In genomic region chr11:78179459-78180071, GRCh38 we compare ENCODE assay signal across 19 cellular contexts. TPM values are rescaled to one million over a fixed set of nuclear protein-coding genes. Genes with fewer than 3 reads are reported as not detected.
DNase-seq lines count a peak whose midpoint lies in the region; ATAC-seq, FAIRE-seq and TF ChIP-seq lines count a peak whose summit lies in the region.
"Had no signal": no experiment of that assay in that cellular context is flagged by ENCODE, and none has a peak within 500 bp of the region (broad histone marks: within the 10 kb centered on the region; RNA-seq: fewer than 3 reads in every experiment).

No MANE protein-coding gene starts in this region.

- H2BK5ac ChIP-seq in trophoblast cell (ENCODE audit: low read depth, low read length, poor library complexity): peak overlapping the region; percentile 18

- peaks cover 7% of the 10 kb centered on the region for H3K4me1 Mint-ChIP-seq in T-helper 2 cell treated with Interferon-gamma antibody and Interleukin-4, amounts not matched to agents 5 μg/mL and 100 μg/mL, for 36 hours (ENCODE audit: low read depth)

- H3K79me2 ChIP-seq in trophoblast cell (ENCODE audit: control insufficient read depth, insufficient read depth, low read length, poor library complexity): no peaks in the 10 kb centered on the region

- H3K4me1 ChIP-seq in trophoblast cell (ENCODE audit: control insufficient read depth in 1 of 2, insufficient read depth in 2 of 2, low read length in 2 of 2): peaks cover 5 to 16% of the 10 kb centered on the region in 2 experiments

- WGBS in trophoblast cell (ENCODE audit: extremely low coverage, insufficient coverage, insufficient read length): no CpG with 5 or more reads among the region's 7 CpGs

- H2BK120ac ChIP-seq in trophoblast cell (ENCODE audit: insufficient read depth, low read length, poor library complexity): no peak overlapping the region

- POLR2A ChIA-PET in RWPE1 (lab: Yijun Ruan, JAX; ENCODE audit: low non-redundant PET): no interaction called here

- H2AK5ac ChIP-seq in trophoblast cell (ENCODE audit: low read length): peak overlapping the region; percentile 16

- H2AFZ ChIP-seq in trophoblast cell (ENCODE audit: insufficient read depth, low read length, poor library complexity): no peak overlapping the region

- peaks cover 12 to 14% of the 10 kb centered on the region in 2 experiments for H3K36me3 ChIP-seq in trophoblast cell (ENCODE audit: control insufficient read depth in 1 of 2, insufficient read depth in 2 of 2, low read length in 2 of 2)

- no peaks in the 10 kb centered on the region for H3K27me3 ChIP-seq in trophoblast cell (ENCODE audit: insufficient read depth, low read length)
- H3K27me3 ChIP-seq: heart right ventricle had no signal

- no peak overlapping the region for H3K9ac ChIP-seq in trophoblast cell (ENCODE audit: low read length)

- peak overlapping the region; percentile 8 for H3K18ac ChIP-seq in trophoblast cell (ENCODE audit: low read length)

- no peak overlapping the region for H3K23ac ChIP-seq in trophoblast cell (ENCODE audit: low read length)

- no peak for TF ChIP-seq CTCF in RWPE1 (conservative IDR thresholded peaks at IDR 0.05; ENCODE audit: low read depth)

- DNase-seq in T-helper 2 cell treated with Interferon-gamma antibody and Interleukin-4, amounts not matched to agents 5 μg/mL and 100 μg/mL, for 36 hours (ENCODE audit: low spot score): no peak
- no peak for DNase-seq in T-helper 2 cell
- DNase-seq in RWPE1 (ENCODE audit: low spot score): peak; percentile 12
- DNase-seq in iris pigment epithelial cell (ENCODE audit: low read depth): peak; percentile 23
- peak; percentile 17 to 19 for DNase-seq in trophoblast cell
- no peak for DNase-seq in RCC 7860 (ENCODE audit: low spot score)
- DNase-seq in H4 (ENCODE audit: low spot score): no peak
- DNase-seq: activated naive CD4-positive, alpha-beta T cell treated with Interleukin-2 at 50 U/mL for 16 hours; C1 segment of cervical spinal cord; heart right ventricle; Karpas-422; NCI-H1105 treated with DMSO at 0.1 percent for 48 hours; NCI-H2171 treated with DMSO at 0.1 percent for 48 hours; stimulated activated CD4-positive, alpha-beta T cell treated with anti-CD3 and anti-CD28 coated beads, Interleukin-12 subunit alpha, Interleukin-12 subunit beta, amount 100 ng/mL, for 4 hours; stimulated activated naive CD4-positive, alpha-beta T cell treated with Interleukin-2 at 50 U/mL for 16 hours; T-helper 17 cell had no signal

- no peak for FAIRE-seq in RCC 7860 (lab: Jason Lieb, UNC)

- peak overlapping the region; percentile 54 for H4K91ac ChIP-seq in trophoblast cell (ENCODE audit: low read depth, low read length)

- CTCF ChIA-PET in RWPE1 (lab: Yijun Ruan, JAX): interaction anchor here (0.6 kb wide), 1 partner anchor 614 kb away, joined by 3 read pairs; no protein-coding TSS in a partner anchor

- H3K27me3 Mint-ChIP-seq in T-helper 2 cell treated with Interferon-gamma antibody and Interleukin-4, amounts not matched to agents 5 μg/mL and 100 μg/mL, for 36 hours (ENCODE audit: low read depth): no peaks in the 10 kb centered on the region
- H3K27me3 Mint-ChIP-seq: T-helper 17 cell had no signal

- ATAC-seq in HG03196 (IDR thresholded peaks at IDR 0.05; ENCODE audit: unreplicated experiment): no peak
- ATAC-seq: activated CD4-positive, CD25-positive, alpha-beta regulatory T cell treated with anti-CD3 and anti-CD28 coated beads, Interleukin-2, amount 50 U/mL, for 24 hours; T-helper 17 cell had no signal

- H3K36me3 Mint-ChIP-seq in T-helper 2 cell treated with Interferon-gamma antibody and Interleukin-4, amounts not matched to agents 5 μg/mL and 100 μg/mL, for 36 hours (ENCODE audit: low read depth): peaks cover 35% of the 10 kb centered on the region

- peak overlapping the region; percentile 24; the same call in 1 of the 2 replicates for H3K27ac ChIP-seq in RWPE1
- H3K27ac ChIP-seq in trophoblast cell (ENCODE audit: low read depth, low read length): peak overlapping the region; percentile 25
- H3K27ac ChIP-seq: heart right ventricle, HL-60 had no signal

- H3K4ac ChIP-seq in trophoblast cell (ENCODE audit: low read depth, low read length): no peak overlapping the region

- H3K14ac ChIP-seq in trophoblast cell (ENCODE audit: low read length): no peak overlapping the region

- no peak overlapping the region for H4K8ac ChIP-seq in trophoblast cell (ENCODE audit: low read depth, low read length)

- no peaks in the 10 kb centered on the region for H3K9me3 ChIP-seq in trophoblast cell (ENCODE audit: insufficient read depth, low read depth, low read length)

- no peak overlapping the region for H2BK12ac ChIP-seq in trophoblast cell (ENCODE audit: low read length)

- peaks cover 6% of the 10 kb centered on the region for H3K79me1 ChIP-seq in trophoblast cell (ENCODE audit: low read length)

- no peak overlapping the region for H3K4me3 Mint-ChIP-seq in T-helper 2 cell treated with Interferon-gamma antibody and Interleukin-4, amounts not matched to agents 5 μg/mL and 100 μg/mL, for 36 hours
- H3K4me3 Mint-ChIP-seq: T-helper 17 cell had no signal

- no peak overlapping the region for H3K4me3 ChIP-seq in trophoblast cell (ENCODE audit: low read depth, low read length)
- H3K4me3 ChIP-seq: heart right ventricle had no signal

- H3K4me2 ChIP-seq in trophoblast cell (ENCODE audit: low read length): no peak overlapping the region

- H3K9me3 Mint-ChIP-seq in T-helper 2 cell treated with Interferon-gamma antibody and Interleukin-4, amounts not matched to agents 5 μg/mL and 100 μg/mL, for 36 hours: no peaks in the 10 kb centered on the region

- peak overlapping the region; percentile 24 for H3K27ac Mint-ChIP-seq in T-helper 2 cell treated with Interferon-gamma antibody and Interleukin-4, amounts not matched to agents 5 μg/mL and 100 μg/mL, for 36 hours
- H3K27ac Mint-ChIP-seq: T-helper 17 cell had no signal

- H4K12ac ChIP-seq in trophoblast cell (ENCODE audit: low read depth, low read length): no peak overlapping the region

RNA-seq across cellular contexts. Expression of gene KCTD21, which starts 8.9 kb away (rescaled TPM):
- polyA plus RNA-seq in trophoblast cell (2013): 14.9 and 15.5 TPM in 2 replicates
- total RNA-seq in H4 (2014; rRNA removed; shearing (Covaris generic)): 2.5 and 4.9 TPM in 2 replicates

RNA-seq across cellular contexts. Expression of gene USP35, which starts 9.2 kb away (rescaled TPM):
- 19.3 and 20.2 TPM in 2 replicates for polyA plus RNA-seq in trophoblast cell (2013)
- 1.5 and 1.7 TPM in 2 replicates for total RNA-seq in H4 (2014; rRNA removed; shearing (Covaris generic))

RNA-seq across cellular contexts. Expression of gene ALG8, which starts 40.1 kb away (rescaled TPM):
- 76.1 and 82.0 TPM in 2 replicates for polyA plus RNA-seq in trophoblast cell (2013)
- total RNA-seq in H4 (2014; rRNA removed; shearing (Covaris generic)): 106 and 116 TPM in 2 replicates

Comparison
In these comparisons a context has a peak if more than half of its experiments do, and no peak if none do; other contexts are left out.
1. DNase-seq: peak in RWPE1 (single experiment), iris pigment epithelial cell (single experiment) and trophoblast cell (2 of 2); none in T-helper 2 cell treated with Interferon-gamma antibody and Interleukin-4, amounts not matched to agents 5 μg/mL and 100 μg/mL, for 36 hours (single experiment), T-helper 2 cell (0 of 5), RCC 7860 (single experiment) and H4 (single experiment).